ENCODE assay signal across 11 cellular contexts in genomic region chr1:94866178-94866822, GRCh38. TPM values are rescaled to one million over a fixed set of nuclear protein-coding genes. Genes with fewer than 3 reads are reported as not detected.
DNase-seq lines count a peak whose midpoint lies in the region; ATAC-seq and TF ChIP-seq lines count a peak whose summit lies in the region.
"Had no signal": no experiment of that assay in that cellular context is flagged by ENCODE, and none has a peak within 500 bp of the region (broad histone marks: within the 10 kb centered on the region; RNA-seq: fewer than 3 reads in every experiment).

No MANE protein-coding gene starts in this region.

- TF ChIP-seq CTCF in Peyer's patch (IDR thresholded peaks at IDR 0.05) (no peak), gastroesophageal sphincter (IDR thresholded peaks at IDR 0.05) (no peak), retinal pigment epithelial cell (conservative IDR thresholded peaks at IDR 0.05; ENCODE audit: low read depth, low read length) (no peak), mucosa of descending colon (IDR thresholded peaks at IDR 0.05) (no peak)

- ATAC-seq in gastroesophageal sphincter (no peak), HG03520 (IDR thresholded peaks at IDR 0.05; ENCODE audit: unreplicated experiment) (no peak), HG02852 (IDR thresholded peaks at IDR 0.05; ENCODE audit: unreplicated experiment) (no peak), GM21381 (IDR thresholded peaks at IDR 0.05; ENCODE audit: unreplicated experiment) (no peak), mucosa of descending colon (no peak)
- ATAC-seq: activated CD8-positive, alpha-beta T cell treated with anti-CD3 and anti-CD28 coated beads, Interleukin-2, amount 10 ng/mL, durations not matched to agents 7 days and 5 days had no signal

- H3K4me3 ChIP-seq in Peyer's patch (no peak overlapping the region), gastroesophageal sphincter (no peak overlapping the region), retinal pigment epithelial cell (ENCODE audit: low read length) (no peak overlapping the region), mucosa of descending colon (no peak overlapping the region)
- H3K4me3 ChIP-seq: PC-9 had no signal

- no peak for TF ChIP-seq EP300 in gastroesophageal sphincter (IDR thresholded peaks at IDR 0.05)

- no peaks in the 10 kb centered on the region for H3K27me3 ChIP-seq in Peyer's patch
- H3K27me3 ChIP-seq in gastroesophageal sphincter = no peaks in the 10 kb centered on the region

- H3K36me3 ChIP-seq in Peyer's patch = peaks cover 0 to 2% (median 0%) of the 10 kb centered on the region in 3 donors
- no peaks in the 10 kb centered on the region for H3K36me3 ChIP-seq in gastroesophageal sphincter
- H3K36me3 ChIP-seq in mucosa of descending colon (ENCODE audit: low read depth) = no peaks in the 10 kb centered on the region

- DNase-seq in GM03348 (ENCODE audit: low spot score) (peak; percentile 40), Peyer's patch (no peak), retinal pigment epithelial cell (ENCODE audit: low read depth) (peak; percentile 63), mucosa of descending colon (no peak)
- DNase-seq: activated CD8-positive, alpha-beta T cell treated with anti-CD3 and anti-CD28 coated beads, Interleukin-2, amount 10 ng/mL, durations not matched to agents 7 days and 5 days; stimulated activated naive CD4-positive, alpha-beta T cell treated with Interleukin-2 at 50 U/mL for 16 hours had no signal

- no peaks in the 10 kb centered on the region for H3K9me3 ChIP-seq in Peyer's patch
- H3K9me3 ChIP-seq in gastroesophageal sphincter = no peaks in the 10 kb centered on the region
- no peaks in the 10 kb centered on the region for H3K9me3 ChIP-seq in mucosa of descending colon

- TF ChIP-seq POLR2A in Peyer's patch (IDR thresholded peaks at IDR 0.05) (no peak), gastroesophageal sphincter (IDR thresholded peaks at IDR 0.05) (no peak)

- H3K27ac ChIP-seq in Peyer's patch (peak overlapping the region; percentile 15 to 89 (median 45)), gastroesophageal sphincter (peak overlapping the region; percentile 88 to 96 (median 90))

- H3K4me1 ChIP-seq in Peyer's patch (peaks cover 0 to 12% (median 0%) of the 10 kb centered on the region in 4 donors), gastroesophageal sphincter (peaks cover 31 to 62% (median 40%) of the 10 kb centered on the region in 3 donors), mucosa of descending colon (ENCODE audit: low read depth) (no peaks in the 10 kb centered on the region)

- WGBS in gastroesophageal sphincter (ENCODE audit: low coverage in 1 of 2), 2 donors = 56 to 62% methylated on average over 4 of the region's 4 CpGs

- intact Hi-C loops in mucosa of descending colon (cut with DNase I, micrococcal nuclease) = no loop called here

RNA-seq across cellular contexts. Expression of gene SLC44A3, which starts 46.1 kb away (rescaled TPM):
- total RNA-seq in Peyer's patch (10 to 100 TPM; 26.4 to 49.0 (median 40.0) TPM), gastroesophageal sphincter (1 to 10 TPM in 3 of 4 donors, under 1 TPM in 1; 0.47 to 3.9 (median 1.2) TPM), mucosa of descending colon (10 to 100 TPM; 37.4 to 89.1 (median 49.5) TPM)
- total RNA-seq: activated CD8-positive, alpha-beta T cell treated with anti-CD3 and anti-CD28 coated beads, Interleukin-2, amount 10 ng/mL, durations not matched to agents 7 days and 5 days had no signal

Comparison
In these comparisons a context has a peak if more than half of its experiments do, and no peak if none do; other contexts are left out.
1. DNase-seq: peak in GM03348 (single experiment) and retinal pigment epithelial cell (single experiment); none in Peyer's patch (0 of 3) and mucosa of descending colon (0 of 3).
2. RNA of gene SLC44A3, which starts 46.1 kb away (total RNA-seq): 37.4 to 89.1 TPM in mucosa of descending colon and 26.4 to 49.0 TPM in Peyer's patch; 0.47 to 3.9 TPM in gastroesophageal sphincter; every median in the first group is over 4 times any median in the second.